In the genomic region with DNA sequence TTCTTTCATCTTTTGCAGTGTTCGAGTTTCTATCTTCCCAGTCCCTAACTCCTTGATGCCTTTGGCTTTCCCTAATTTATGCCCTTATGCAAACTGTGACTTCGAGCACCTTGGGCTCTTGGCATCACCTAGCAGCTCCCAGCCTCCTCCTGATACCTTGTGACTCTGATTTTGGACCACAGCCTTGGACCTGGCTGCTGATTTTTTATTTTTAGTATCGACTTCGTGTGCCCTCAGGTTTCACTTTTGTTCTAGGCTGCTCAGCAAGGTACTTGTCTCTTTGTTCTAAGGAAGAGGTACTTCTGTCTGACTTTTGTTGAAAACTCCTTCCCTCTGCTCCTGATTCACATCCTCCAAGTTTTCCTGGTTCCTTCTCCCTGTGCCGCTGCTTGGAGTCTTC, we compare ENCODE assay signal across 1 cellular context.
TF ChIP-seq lines count a peak whose summit lies in the region.

No MANE protein-coding gene starts in this region.

TF ChIP-seq in K562, 482 proteins besides CTCF, POLR2A, EP300 and RAD21 (continued from another document):
- TF ChIP-seq, protein P1, sequence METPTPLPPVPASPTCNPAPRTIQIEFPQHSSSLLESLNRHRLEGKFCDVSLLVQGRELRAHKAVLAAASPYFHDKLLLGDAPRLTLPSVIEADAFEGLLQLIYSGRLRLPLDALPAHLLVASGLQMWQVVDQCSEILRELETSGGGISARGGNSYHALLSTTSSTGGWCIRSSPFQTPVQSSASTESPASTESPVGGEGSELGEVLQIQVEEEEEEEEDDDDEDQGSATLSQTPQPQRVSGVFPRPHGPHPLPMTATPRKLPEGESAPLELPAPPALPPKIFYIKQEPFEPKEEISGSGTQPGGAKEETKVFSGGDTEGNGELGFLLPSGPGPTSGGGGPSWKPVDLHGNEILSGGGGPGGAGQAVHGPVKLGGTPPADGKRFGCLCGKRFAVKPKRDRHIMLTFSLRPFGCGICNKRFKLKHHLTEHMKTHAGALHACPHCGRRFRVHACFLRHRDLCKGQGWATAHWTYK (CRISPR knock-in tag; IDR thresholded peaks at IDR 0.05), result no peak
- TF ChIP-seq ZNF583 (CRISPR knock-in tag; IDR thresholded peaks at IDR 0.05) (no peak), EZH2 (IDR thresholded peaks at IDR 0.05; ENCODE audit: borderline replicate concordance, low read depth, low read length) (no peak), KAT7 (CRISPR knock-in tag; IDR thresholded peaks at IDR 0.05; ENCODE audit: borderline replicate concordance) (no peak), CUX1 (CRISPR knock-in tag; IDR thresholded peaks at IDR 0.05) (no peak)
- TF ChIP-seq, protein P2, sequence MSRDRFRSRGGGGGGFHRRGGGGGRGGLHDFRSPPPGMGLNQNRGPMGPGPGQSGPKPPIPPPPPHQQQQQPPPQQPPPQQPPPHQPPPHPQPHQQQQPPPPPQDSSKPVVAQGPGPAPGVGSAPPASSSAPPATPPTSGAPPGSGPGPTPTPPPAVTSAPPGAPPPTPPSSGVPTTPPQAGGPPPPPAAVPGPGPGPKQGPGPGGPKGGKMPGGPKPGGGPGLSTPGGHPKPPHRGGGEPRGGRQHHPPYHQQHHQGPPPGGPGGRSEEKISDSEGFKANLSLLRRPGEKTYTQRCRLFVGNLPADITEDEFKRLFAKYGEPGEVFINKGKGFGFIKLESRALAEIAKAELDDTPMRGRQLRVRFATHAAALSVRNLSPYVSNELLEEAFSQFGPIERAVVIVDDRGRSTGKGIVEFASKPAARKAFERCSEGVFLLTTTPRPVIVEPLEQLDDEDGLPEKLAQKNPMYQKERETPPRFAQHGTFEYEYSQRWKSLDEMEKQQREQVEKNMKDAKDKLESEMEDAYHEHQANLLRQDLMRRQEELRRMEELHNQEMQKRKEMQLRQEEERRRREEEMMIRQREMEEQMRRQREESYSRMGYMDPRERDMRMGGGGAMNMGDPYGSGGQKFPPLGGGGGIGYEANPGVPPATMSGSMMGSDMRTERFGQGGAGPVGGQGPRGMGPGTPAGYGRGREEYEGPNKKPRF (IDR thresholded peaks at IDR 0.05; ENCODE audit: low read depth, low read length), result no peak
